In the genomic region with DNA sequence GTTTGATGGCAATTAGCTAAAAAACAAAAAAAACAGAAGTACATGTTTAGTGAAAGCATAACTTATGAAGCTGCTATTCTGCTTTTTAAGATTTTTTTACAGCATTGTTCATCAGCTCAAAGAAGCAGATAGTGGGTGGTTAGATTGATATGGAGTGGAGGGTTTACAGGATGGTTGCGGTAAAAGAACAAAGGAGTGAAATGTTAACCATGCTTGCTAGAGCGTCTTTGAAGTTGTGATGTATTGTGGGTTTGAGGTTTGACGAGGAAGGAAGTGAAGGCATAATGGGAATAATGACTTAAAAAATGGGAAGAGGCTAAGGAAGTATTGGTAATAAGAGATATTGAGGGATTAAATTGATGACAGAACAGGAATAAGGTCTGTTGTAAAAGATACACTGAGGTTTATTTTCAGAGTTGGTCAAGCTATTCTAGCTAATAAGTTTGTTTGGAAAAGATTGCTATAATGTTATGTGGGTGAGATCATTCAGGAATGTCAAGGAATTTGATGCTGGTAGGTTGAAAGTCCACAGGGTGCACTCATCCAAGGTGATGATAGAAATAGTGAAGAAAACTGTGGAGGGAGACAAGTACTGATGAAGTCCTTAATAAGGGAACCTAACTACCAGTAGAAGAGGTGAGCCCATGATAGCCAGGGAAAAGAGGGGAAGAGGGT, we compare ENCODE assay signal across 1 cellular context.
TF ChIP-seq lines count a peak whose summit lies in the region.

No MANE protein-coding gene starts in this region.

TF ChIP-seq in GM12878, 131 proteins besides CTCF, POLR2A, EP300 and RAD21:
- TF ChIP-seq FOS (IDR thresholded peaks at IDR 0.05; ENCODE audit: borderline replicate concordance, extremely low read depth, insufficient read length): no peak
- peak; percentile 11; the same call in 1 of the 2 replicates for TF ChIP-seq RUNX3 (IDR thresholded peaks at IDR 0.05; ENCODE audit: low read length)
- TF ChIP-seq FOXK2 (IDR thresholded peaks at IDR 0.05): no peak
- TF ChIP-seq HDAC2 (IDR thresholded peaks at IDR 0.05): no peak
- no peak for TF ChIP-seq MEF2B (IDR thresholded peaks at IDR 0.05; ENCODE audit: partially characterized antibody, poor library complexity, severe bottlenecking)
- TF ChIP-seq, protein P1, sequence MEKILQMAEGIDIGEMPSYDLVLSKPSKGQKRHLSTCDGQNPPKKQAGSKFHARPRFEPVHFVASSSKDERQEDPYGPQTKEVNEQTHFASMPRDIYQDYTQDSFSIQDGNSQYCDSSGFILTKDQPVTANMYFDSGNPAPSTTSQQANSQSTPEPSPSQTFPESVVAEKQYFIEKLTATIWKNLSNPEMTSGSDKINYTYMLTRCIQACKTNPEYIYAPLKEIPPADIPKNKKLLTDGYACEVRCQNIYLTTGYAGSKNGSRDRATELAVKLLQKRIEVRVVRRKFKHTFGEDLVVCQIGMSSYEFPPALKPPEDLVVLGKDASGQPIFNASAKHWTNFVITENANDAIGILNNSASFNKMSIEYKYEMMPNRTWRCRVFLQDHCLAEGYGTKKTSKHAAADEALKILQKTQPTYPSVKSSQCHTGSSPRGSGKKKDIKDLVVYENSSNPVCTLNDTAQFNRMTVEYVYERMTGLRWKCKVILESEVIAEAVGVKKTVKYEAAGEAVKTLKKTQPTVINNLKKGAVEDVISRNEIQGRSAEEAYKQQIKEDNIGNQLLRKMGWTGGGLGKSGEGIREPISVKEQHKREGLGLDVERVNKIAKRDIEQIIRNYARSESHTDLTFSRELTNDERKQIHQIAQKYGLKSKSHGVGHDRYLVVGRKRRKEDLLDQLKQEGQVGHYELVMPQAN (conservative IDR thresholded peaks at IDR 0.05): no peak
- no peak for TF ChIP-seq NRF1 (conservative IDR thresholded peaks at IDR 0.05; ENCODE audit: low read depth, low read length)
- no peak for TF ChIP-seq CBX3 (IDR thresholded peaks at IDR 0.05; ENCODE audit: borderline replicate concordance, low read depth)
- no peak for TF ChIP-seq NFXL1 (IDR thresholded peaks at IDR 0.05; ENCODE audit: borderline replicate concordance)
- TF ChIP-seq IKZF2 (IDR thresholded peaks at IDR 0.05): peak; percentile 46 to 72; a peak in 2 of 4 replicates
- no peak for TF ChIP-seq SIX5 (IDR thresholded peaks at IDR 0.05; ENCODE audit: low read depth, low read length, severe bottlenecking)
- TF ChIP-seq CREB1 (IDR thresholded peaks at IDR 0.05; ENCODE audit: low read depth): no peak
- no peak for TF ChIP-seq STAT1 (conservative IDR thresholded peaks at IDR 0.05)
